Comparison of ENCODE assay signal across 9 cellular contexts in genomic region chr6:10518461-10519216, GRCh38. TPM values are rescaled to one million over a fixed set of nuclear protein-coding genes. Genes with fewer than 3 reads are reported as not detected.
DNase-seq lines count a peak whose midpoint lies in the region; ATAC-seq and TF ChIP-seq lines count a peak whose summit lies in the region.
"Had no signal": no experiment of that assay in that cellular context is flagged by ENCODE, and none has a peak within 500 bp of the region (broad histone marks: within the 10 kb centered on the region; RNA-seq: fewer than 3 reads in every experiment).

No MANE protein-coding gene starts in this region.

- H3K27ac Mint-ChIP-seq in chondrocyte (ENCODE audit: unreplicated experiment) = peak overlapping the region; percentile 7
- H3K27ac Mint-ChIP-seq in natural killer cell treated with Interleukin-12 subunit alpha and Interleukin-12 subunit beta and Interleukin-15 and Interleukin-18, amount 100 ng/mL, for 72 hours = peak overlapping the region; percentile 4 to 51

- DNase-seq in EH (ENCODE audit: low read depth) (peak; percentile 54), NCI-H69 (lab: John Stamatoyannopoulos, UW) (peak; percentile 22), chondrocyte (ENCODE audit: low spot score) (no peak), dorsolateral prefrontal cortex (no peak)
- no peak for DNase-seq in natural killer cell treated with Interleukin-12 subunit alpha and Interleukin-12 subunit beta and Interleukin-15 and Interleukin-18, amount 100 ng/mL, for 72 hours (ENCODE audit: low spot score)
- DNase-seq: NCI-H187 had no signal

- intact Hi-C loops in dorsolateral prefrontal cortex (cut with DNase I) = loop anchor here in 1 of 2 donors (10.0 kb wide), 2 partner anchors 166 to 286 kb away; no protein-coding TSS in a partner anchor

- no peaks in the 10 kb centered on the region for H3K9me3 Mint-ChIP-seq in chondrocyte (ENCODE audit: low read depth)
- H3K9me3 Mint-ChIP-seq in natural killer cell treated with Interleukin-12 subunit alpha and Interleukin-12 subunit beta and Interleukin-15 and Interleukin-18, amount 100 ng/mL, for 72 hours = no peaks in the 10 kb centered on the region

- no peak overlapping the region for H3K27ac ChIP-seq in dorsolateral prefrontal cortex

- H3K27me3 Mint-ChIP-seq in chondrocyte (ENCODE audit: low read depth) = no peaks in the 10 kb centered on the region
- H3K27me3 Mint-ChIP-seq in natural killer cell treated with Interleukin-12 subunit alpha and Interleukin-12 subunit beta and Interleukin-15 and Interleukin-18, amount 100 ng/mL, for 72 hours = peaks cover 12 to 14% of the 10 kb centered on the region in 2 donors

- no peak for ATAC-seq in natural killer cell treated with Interleukin-12 subunit alpha and Interleukin-12 subunit beta and Interleukin-15 and Interleukin-18, amount 100 ng/mL, for 72 hours
- ATAC-seq in GM19328 (IDR thresholded peaks at IDR 0.05; ENCODE audit: unreplicated experiment) (no peak), HG03521 (IDR thresholded peaks at IDR 0.05; ENCODE audit: unreplicated experiment) (no peak), GM21619 (IDR thresholded peaks at IDR 0.05; ENCODE audit: unreplicated experiment) (no peak)

- no peak for TF ChIP-seq CTCF in chondrocyte (IDR thresholded peaks at IDR 0.05)
- TF ChIP-seq CTCF in dorsolateral prefrontal cortex (IDR thresholded peaks at IDR 0.05 in 54 of 56, conservative IDR thresholded peaks at IDR 0.05 in 2 of 56; ENCODE audit: low read depth in 1 of 56, partially characterized antibody in 56 of 56) = no peak

- H3K27me3 ChIP-seq in dorsolateral prefrontal cortex = no peaks in the 10 kb centered on the region

- peaks cover 24% of the 10 kb centered on the region for H3K4me1 Mint-ChIP-seq in chondrocyte (ENCODE audit: low read depth)
- H3K4me1 Mint-ChIP-seq in natural killer cell treated with Interleukin-12 subunit alpha and Interleukin-12 subunit beta and Interleukin-15 and Interleukin-18, amount 100 ng/mL, for 72 hours (ENCODE audit: low read depth in 2 of 2) = no peaks in the 10 kb centered on the region

- H3K36me3 Mint-ChIP-seq in chondrocyte (ENCODE audit: low read depth) = no peaks in the 10 kb centered on the region
- no peaks in the 10 kb centered on the region for H3K36me3 Mint-ChIP-seq in natural killer cell treated with Interleukin-12 subunit alpha and Interleukin-12 subunit beta and Interleukin-15 and Interleukin-18, amount 100 ng/mL, for 72 hours

- H3K4me3 Mint-ChIP-seq in chondrocyte (ENCODE audit: unreplicated experiment) = no peak overlapping the region
- no peak overlapping the region for H3K4me3 Mint-ChIP-seq in natural killer cell treated with Interleukin-12 subunit alpha and Interleukin-12 subunit beta and Interleukin-15 and Interleukin-18, amount 100 ng/mL, for 72 hours

- no peak overlapping the region for H3K4me3 ChIP-seq in dorsolateral prefrontal cortex

RNA-seq across cellular contexts. Expression of gene GCNT2, which starts 2.5 kb away (rescaled TPM):
- 0.12 to 0.67 TPM (median 0.44 TPM) in 3 replicates for total RNA-seq in chondrocyte
- total RNA-seq in natural killer cell treated with Interleukin-12 subunit alpha and Interleukin-12 subunit beta and Interleukin-15 and Interleukin-18, amount 100 ng/mL, for 72 hours = 1 to 10 TPM; 2.4 to 6.9 TPM
- total RNA-seq in dorsolateral prefrontal cortex = 1 to 10 TPM; 1.4 to 8.0 (median 3.3) TPM

Comparison
In these comparisons a context has a peak if more than half of its experiments do, and no peak if none do; other contexts are left out.
1. DNase-seq: peak in EH (single experiment) and NCI-H69 (single experiment); none in chondrocyte (single experiment), natural killer cell treated with Interleukin-12 subunit alpha and Interleukin-12 subunit beta and Interleukin-15 and Interleukin-18, amount 100 ng/mL, for 72 hours (single experiment) and dorsolateral prefrontal cortex (0 of 10).